Comparison of ENCODE assay signal across 10 cellular contexts in the genomic region with DNA sequence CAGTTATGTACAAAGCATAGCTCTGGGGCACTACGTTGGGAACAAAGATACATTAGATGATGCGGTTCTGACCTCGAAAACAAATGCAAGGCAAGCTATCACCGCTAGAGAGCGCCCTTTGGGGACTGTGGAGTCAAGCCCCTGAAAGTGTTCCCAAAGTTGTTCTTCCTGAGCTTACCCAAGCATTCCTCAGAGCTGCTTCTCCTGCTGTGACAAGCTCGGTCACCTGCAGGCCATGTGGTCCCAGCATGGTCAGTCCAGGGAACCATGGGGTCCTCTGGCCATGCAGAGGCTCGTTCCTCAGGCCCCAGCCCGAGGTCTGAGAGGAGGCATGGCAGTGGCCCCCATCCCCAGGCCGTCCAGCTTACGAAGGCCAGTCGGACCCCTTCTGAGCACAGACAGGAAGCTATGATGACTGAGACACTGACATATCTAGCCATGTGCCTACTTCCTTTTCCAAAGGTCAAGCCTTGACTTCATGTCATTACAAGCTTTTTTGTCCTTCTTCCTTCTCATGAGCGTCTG.
DNase-seq lines count a peak whose midpoint lies in the region; ATAC-seq and TF ChIP-seq lines count a peak whose summit lies in the region.
"Had no signal": no experiment of that assay in that cellular context is flagged by ENCODE, and none has a peak within 500 bp of the region (broad histone marks: within the 10 kb centered on the region; RNA-seq: fewer than 3 reads in every experiment).

No MANE protein-coding gene starts in this region.

- H3K4me3 ChIP-seq in fibroblast of mammary gland (ENCODE audit: control insufficient read depth, low read depth, low read length), result no peak overlapping the region
- H3K4me3 ChIP-seq: ovary had no signal

- peaks cover 32% of the 10 kb centered on the region for H3K4me1 Mint-ChIP-seq in activated CD4-positive, alpha-beta memory T cell treated with anti-CD3 and anti-CD28 coated beads for 36 hours (ENCODE audit: low read depth)

- POLR2A ChIA-PET in activated CD4-positive, alpha-beta memory T cell treated with anti-CD3 and anti-CD28 coated beads for 36 hours (lab: Charles Lee), result no interaction called here

- intact Hi-C loops in activated CD4-positive, alpha-beta memory T cell treated with anti-CD3 and anti-CD28 coated beads for 36 hours (cut with micrococcal nuclease), result no loop called here

- peaks cover 7% of the 10 kb centered on the region for H3K36me3 Mint-ChIP-seq in activated CD4-positive, alpha-beta memory T cell treated with anti-CD3 and anti-CD28 coated beads for 36 hours

- DNase-seq in NCI-H82 (lab: John Stamatoyannopoulos, UW) (peak; percentile 51), NCI-H82 treated with DMSO at 0.1 percent for 48 hours (lab: John Stamatoyannopoulos, UW; ENCODE audit: unreplicated experiment) (no peak), fibroblast of mammary gland (ENCODE audit: low read depth) (peak; percentile 62), KG1 (lab: John Stamatoyannopoulos, UW) (no peak)
- DNase-seq in activated CD4-positive, alpha-beta memory T cell treated with anti-CD3 and anti-CD28 coated beads for 36 hours, result peak; percentile 62
- DNase-seq in stimulated activated CD8-positive, alpha-beta memory T cell treated with anti-CD3 and anti-CD28 coated beads, Interleukin-15, amount 100 ng/mL, for 24 hours (ENCODE audit: low read depth), result peak; percentile 13
- DNase-seq: activated B cell treated with CpG ODN at 0.5 μM for 24 hours had no signal

- no peaks in the 10 kb centered on the region for H3K27me3 Mint-ChIP-seq in activated CD4-positive, alpha-beta memory T cell treated with anti-CD3 and anti-CD28 coated beads for 36 hours

- no peak for ATAC-seq in HG03175 (IDR thresholded peaks at IDR 0.05; ENCODE audit: unreplicated experiment)
- ATAC-seq in GM18502 (IDR thresholded peaks at IDR 0.05; ENCODE audit: poor library complexity, unreplicated experiment), result no peak

- TF ChIP-seq CTCF in fibroblast of mammary gland (conservative IDR thresholded peaks at IDR 0.05; ENCODE audit: control insufficient read depth, insufficient read depth, low read depth, low read length), result peak; percentile 64

- CTCF ChIA-PET in activated CD4-positive, alpha-beta memory T cell treated with anti-CD3 and anti-CD28 coated beads for 36 hours (lab: Charles Lee), result interaction anchor here (0.6 to 2.4 kb wide), 14 partner anchors 14 to 161 kb away, joined by 3 to 27 read pairs (median 4); a partner anchor contains a TSS

- H3K27ac Mint-ChIP-seq in activated CD4-positive, alpha-beta memory T cell treated with anti-CD3 and anti-CD28 coated beads for 36 hours, result no peak overlapping the region
- H3K27ac Mint-ChIP-seq: activated B cell treated with CpG ODN at 0.5 μM for 24 hours had no signal

- no peak overlapping the region for H3K4me3 Mint-ChIP-seq in activated CD4-positive, alpha-beta memory T cell treated with anti-CD3 and anti-CD28 coated beads for 36 hours
- H3K4me3 Mint-ChIP-seq: activated B cell treated with CpG ODN at 0.5 μM for 24 hours had no signal

- no peaks in the 10 kb centered on the region for H3K9me3 Mint-ChIP-seq in activated CD4-positive, alpha-beta memory T cell treated with anti-CD3 and anti-CD28 coated beads for 36 hours
- H3K9me3 Mint-ChIP-seq: activated B cell treated with CpG ODN at 0.5 μM for 24 hours had no signal

Comparison
In these comparisons a context has a peak if more than half of its experiments do, and no peak if none do; other contexts are left out.
1. DNase-seq: peak in NCI-H82 (single experiment), activated CD4-positive, alpha-beta memory T cell treated with anti-CD3 and anti-CD28 coated beads for 36 hours (single experiment), fibroblast of mammary gland (single experiment) and stimulated activated CD8-positive, alpha-beta memory T cell treated with anti-CD3 and anti-CD28 coated beads, Interleukin-15, amount 100 ng/mL, for 24 hours (single experiment); none in NCI-H82 treated with DMSO at 0.1 percent for 48 hours (single experiment) and KG1 (single experiment).